In the genomic region with DNA sequence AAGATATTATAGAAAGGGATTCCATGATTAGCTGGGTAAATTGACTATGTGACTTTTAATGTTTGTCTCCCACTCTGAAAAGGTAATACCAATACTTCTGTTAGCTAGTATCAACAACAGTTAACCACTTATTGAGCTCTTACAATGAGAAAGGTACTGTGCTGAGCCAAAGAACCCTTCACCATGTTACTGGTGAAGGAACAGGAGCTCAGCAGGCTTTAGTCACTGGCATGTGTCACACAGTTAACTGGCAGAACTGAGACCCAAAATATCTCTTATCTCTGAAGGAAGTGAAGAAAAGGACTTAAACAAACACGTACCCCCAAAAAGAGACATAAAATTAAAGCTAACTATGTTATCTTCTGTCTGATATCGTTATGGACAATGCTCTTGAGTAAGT, we compare ENCODE assay signal across 22 cellular contexts.
"Had no signal": no experiment of that assay in that cellular context is flagged by ENCODE, and none has a peak within 500 bp of the region (broad histone marks: within the 10 kb centered on the region; RNA-seq: fewer than 3 reads in every experiment).

No MANE protein-coding gene starts in this region.

- FAIRE-seq: frontal cortex, pancreas had no signal

- H3K27ac Mint-ChIP-seq: activated CD4-positive, alpha-beta memory T cell treated with anti-CD3 and anti-CD28 coated beads, Interleukin-2, amount 10 ng/mL, durations not matched to agents 7 days and 5 days; activated CD4-positive, alpha-beta T cell treated with anti-CD3 and anti-CD28 coated beads, Interleukin-2, amount 10 ng/mL, durations not matched to agents 24 days and 14 days; activated naive CD4-positive, alpha-beta T cell treated with anti-CD3 and anti-CD28 coated beads for 36 hours; activated naive CD8-positive, alpha-beta T cell treated with anti-CD3 and anti-CD28 coated beads, Interleukin-2, amount 50 U/mL, for 24 hours; activated T-cell treated with anti-CD3 and anti-CD28 coated beads, Interleukin-2, amount 50 U/mL, for 72 hours; nephron had no signal

- H3K4me3 Mint-ChIP-seq: activated CD4-positive, alpha-beta memory T cell treated with anti-CD3 and anti-CD28 coated beads, Interleukin-2, amount 10 ng/mL, durations not matched to agents 7 days and 5 days; activated CD4-positive, alpha-beta T cell treated with anti-CD3 and anti-CD28 coated beads, Interleukin-2, amount 10 ng/mL, durations not matched to agents 24 days and 14 days; activated naive CD4-positive, alpha-beta T cell treated with anti-CD3 and anti-CD28 coated beads for 36 hours; activated naive CD8-positive, alpha-beta T cell treated with anti-CD3 and anti-CD28 coated beads, Interleukin-2, amount 50 U/mL, for 24 hours; activated T-cell treated with anti-CD3 and anti-CD28 coated beads, Interleukin-2, amount 50 U/mL, for 72 hours; nephron had no signal

- ATAC-seq: activated CD4-positive, CD25-positive, alpha-beta regulatory T cell treated with anti-CD3 and anti-CD28 coated beads, Interleukin-2, amount 50 U/mL, for 24 hours; activated naive CD8-positive, alpha-beta T cell treated with anti-CD3 and anti-CD28 coated beads, Interleukin-2, amount 50 U/mL, for 24 hours; activated T-cell treated with anti-CD3 and anti-CD28 coated beads, Interleukin-2, amount 50 U/mL, for 72 hours; body of pancreas; esophagus mucosa; pancreas; psoas muscle; stimulated activated naive CD8-positive, alpha-beta T cell treated with anti-CD3 and anti-CD28 coated beads, Interleukin-15, Interleukin-2, amounts not matched to agents 100 U/mL and 50 U/mL, for 24 hours; upper lobe of right lung had no signal

- H3K27ac ChIP-seq: body of pancreas, neutrophil, pancreas, psoas muscle, right atrium auricular region, upper lobe of right lung had no signal

- DNase-seq: activated CD4-positive, alpha-beta memory T cell treated with anti-CD3 and anti-CD28 coated beads, Interleukin-2, amount 10 ng/mL, durations not matched to agents 7 days and 5 days; activated CD4-positive, alpha-beta T cell treated with anti-CD3 and anti-CD28 coated beads, Interleukin-2, amount 10 ng/mL, durations not matched to agents 24 days and 14 days; activated effector memory CD4-positive, alpha-beta T cell treated with Interleukin-2 at 50 U/mL for 16 hours; activated naive CD4-positive, alpha-beta T cell treated with anti-CD3 and anti-CD28 coated beads for 36 hours; activated naive CD8-positive, alpha-beta T cell treated with anti-CD3 and anti-CD28 coated beads, Interleukin-2, amount 50 U/mL, for 24 hours; activated T-cell treated with anti-CD3 and anti-CD28 coated beads, Interleukin-2, amount 50 U/mL, for 72 hours; anterior cingulate cortex; body of pancreas; effector CD4-positive, alpha-beta T cell; hypothalamus; pancreas; psoas muscle; stimulated activated CD4-positive, alpha-beta T cell treated with anti-CD3 and anti-CD28 coated beads, Interleukin-4, amount 100 ng/mL, for 24 hours; stimulated activated naive CD8-positive, alpha-beta T cell treated with anti-CD3 and anti-CD28 coated beads, Interleukin-15, Interleukin-2, amounts not matched to agents 100 U/mL and 50 U/mL, for 24 hours; T-helper 1 cell; upper lobe of right lung had no signal

- H3K4me3 ChIP-seq: body of pancreas, pancreas, psoas muscle, right atrium auricular region, upper lobe of right lung had no signal

- H3K9me3 Mint-ChIP-seq: activated CD4-positive, alpha-beta memory T cell treated with anti-CD3 and anti-CD28 coated beads, Interleukin-2, amount 10 ng/mL, durations not matched to agents 7 days and 5 days; activated naive CD4-positive, alpha-beta T cell treated with anti-CD3 and anti-CD28 coated beads for 36 hours; activated naive CD8-positive, alpha-beta T cell treated with anti-CD3 and anti-CD28 coated beads, Interleukin-2, amount 50 U/mL, for 24 hours; activated T-cell treated with anti-CD3 and anti-CD28 coated beads, Interleukin-2, amount 50 U/mL, for 72 hours; nephron had no signal

- H3K9me3 ChIP-seq: body of pancreas, neutrophil, pancreas, psoas muscle, right atrium auricular region, upper lobe of right lung had no signal

- H3K4me1 ChIP-seq: body of pancreas, right atrium auricular region had no signal

- H3K27me3 Mint-ChIP-seq: activated CD4-positive, alpha-beta memory T cell treated with anti-CD3 and anti-CD28 coated beads, Interleukin-2, amount 10 ng/mL, durations not matched to agents 7 days and 5 days; activated CD4-positive, alpha-beta T cell treated with anti-CD3 and anti-CD28 coated beads, Interleukin-2, amount 10 ng/mL, durations not matched to agents 24 days and 14 days; activated naive CD8-positive, alpha-beta T cell treated with anti-CD3 and anti-CD28 coated beads, Interleukin-2, amount 50 U/mL, for 24 hours had no signal

- H3K36me3 ChIP-seq: pancreas, right atrium auricular region, upper lobe of right lung had no signal
